17 cellular contexts compared by ENCODE assay signal in genomic region chr19:43913383-43913782, GRCh38.
"Had no signal": no experiment of that assay in that cellular context is flagged by ENCODE, and none has a peak within 500 bp of the region (broad histone marks: within the 10 kb centered on the region; RNA-seq: fewer than 3 reads in every experiment).

No MANE protein-coding gene starts in this region.

- DNase-seq: activated CD4-positive, alpha-beta T cell treated with anti-CD3 and anti-CD28 coated beads, Interleukin-2, amount 10 ng/mL, durations not matched to agents 24 days and 14 days; activated CD4-positive, CD25-positive, alpha-beta regulatory T cell; activated gamma-delta T cell treated with Interleukin-2 at 50 U/mL for 16 hours; activated naive CD8-positive, alpha-beta T cell treated with anti-CD3 and anti-CD28 coated beads, Interleukin-2, amount 10 ng/mL, durations not matched to agents 7 days and 5 days; aorta; effector memory CD4-positive, alpha-beta T cell; left ventricle myocardium inferior; nucleus accumbens; posterior cingulate gyrus; stimulated activated CD4-positive, alpha-beta T cell treated with anti-CD3 and anti-CD28 coated beads, Interleukin-4, amount 100 ng/mL, for 24 hours; stimulated activated naive CD4-positive, alpha-beta T cell; trophoblast cell had no signal

- H3K27ac ChIP-seq: left ventricle myocardium inferior, right atrium auricular region, suprapubic skin had no signal

- H3K4me3 ChIP-seq: left ventricle myocardium inferior, right atrium auricular region, suprapubic skin had no signal

- H3K4me1 ChIP-seq: left ventricle myocardium inferior, right atrium auricular region, suprapubic skin had no signal

- H3K27ac Mint-ChIP-seq: activated CD4-positive, alpha-beta T cell treated with anti-CD3 and anti-CD28 coated beads, Interleukin-2, amount 10 ng/mL, durations not matched to agents 24 days and 14 days; activated naive CD8-positive, alpha-beta T cell treated with anti-CD3 and anti-CD28 coated beads, Interleukin-2, amount 10 ng/mL, durations not matched to agents 7 days and 5 days; dendritic cell treated with granulocyte-macrophage colony-stimulating factor and Interleukin-4, amounts not matched to agents 40 ng/mL and 50 ng/mL, for 4 days; nephron; T-helper 2 cell treated with Interferon-gamma antibody and Interleukin-4, amounts not matched to agents 5 μg/mL and 100 μg/mL, for 36 hours had no signal
